ENCODE assay signal across 8 cellular contexts in the genomic region with DNA sequence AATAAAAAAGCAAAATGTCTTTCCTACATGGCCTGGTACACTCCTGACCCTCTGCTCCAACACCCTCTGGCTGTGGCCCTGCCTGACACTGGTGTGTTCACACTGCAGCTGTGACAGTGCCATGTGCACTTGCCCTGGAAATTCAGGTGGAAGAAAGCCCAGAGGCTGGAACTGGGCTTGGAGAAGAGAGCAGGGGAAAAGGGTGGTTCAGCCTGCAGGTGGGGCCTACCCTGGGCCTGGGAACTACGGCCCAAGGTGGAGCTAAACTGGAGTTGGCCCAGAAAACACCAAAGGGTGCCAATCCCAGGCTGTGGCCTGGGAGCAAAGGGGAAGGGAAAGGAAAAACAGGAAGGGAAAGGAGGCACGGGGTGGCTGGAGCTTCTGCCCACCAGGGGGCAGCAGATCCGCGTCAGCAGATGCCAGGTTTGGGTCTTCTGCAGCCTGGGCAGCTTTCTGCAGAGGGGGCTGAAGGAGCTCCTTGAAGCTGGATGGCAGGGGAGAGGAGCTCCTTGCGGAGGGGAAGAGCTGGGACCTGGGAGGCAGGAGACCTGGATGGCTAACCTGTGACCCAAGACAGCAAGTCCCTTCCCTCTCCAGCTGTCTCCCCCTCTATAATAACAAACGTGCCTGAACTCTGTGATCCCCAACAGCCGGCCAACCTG. TPM values are rescaled to one million over a fixed set of nuclear protein-coding genes. Genes with fewer than 3 reads are reported as not detected.
DNase-seq lines count a peak whose midpoint lies in the region; ATAC-seq, FAIRE-seq and TF ChIP-seq lines count a peak whose summit lies in the region.

No MANE protein-coding gene starts in this region.

- BruUV-seq in K562 (replicated peaks; lab: Mats Ljungman, UMichigan) = no TSS peak

- ATAC-seq in K562 = peak; percentile 82

- TF ChIP-seq CTCF in K562 (IDR thresholded peaks at IDR 0.05 in 2 of 3, conservative IDR thresholded peaks at IDR 0.05 in 1 of 3; ENCODE audit: insufficient read depth in 2 of 3, low read depth in 1 of 3, low read length in 3 of 3) = peak; percentile 95 to 97 (median 97)

- no peaks in the 10 kb centered on the region for H3K9me3 ChIP-seq in K562 (replicated peaks; ENCODE audit: control insufficient read depth, insufficient read depth, low read depth, low read length)
- no peaks in the 10 kb centered on the region for H3K9me3 ChIP-seq in iPS DF 6.9 (ENCODE audit: control insufficient read depth, insufficient read depth, low read length)
- no peaks in the 10 kb centered on the region for H3K9me3 ChIP-seq in small intestine (ENCODE audit: control insufficient read depth, low read depth)

- POLR2A ChIA-PET in K562 (lab: Yijun Ruan, JAX) = interaction anchor here (0.6 to 3.7 kb wide), 3 partner anchors 10 to 96 kb away, joined by 3 to 24 read pairs (median 8); partner anchors contain the start of gene CTCF

- in situ Hi-C loops in KBM-7 (cut with MboI; ENCODE audit: low pct_unique_long_range_greater_than_20kb, low sequenced_read_pairs) = loop anchor here (10.0 kb wide), 1 partner anchor 108 kb away; no protein-coding TSS in a partner anchor
- in situ Hi-C loops in K562 (cut with MboI) = no loop called here

- no peak overlapping the region for H3K27ac ChIP-seq in K562 (ENCODE audit: extremely low read depth, low read depth, low read length)
- H3K27ac ChIP-seq in iPS DF 6.9 (ENCODE audit: low read length) = no peak overlapping the region
- peak overlapping the region in 1 of 2 donors; percentile 39 for H3K27ac ChIP-seq in small intestine (ENCODE audit: low read depth in 1 of 2, low read length in 1 of 2)

- intact Hi-C loops in K562 (cut with micrococcal nuclease) = loop anchor here (1.0 kb wide), 1 partner anchor 97 kb away; no protein-coding TSS in a partner anchor

- H3K4me1 ChIP-seq in K562 (replicated peaks in 1 of 2; ENCODE audit: control insufficient read depth in 2 of 2, insufficient read depth in 2 of 2, low read length in 2 of 2) = peaks cover 0 to 25% of the 10 kb centered on the region in 2 experiments; a peak in 2 of 5 replicates
- H3K4me1 ChIP-seq in iPS DF 6.9 (ENCODE audit: control insufficient read depth, insufficient read depth, low read length) = no peaks in the 10 kb centered on the region
- H3K4me1 ChIP-seq in small intestine (ENCODE audit: control insufficient read depth in 2 of 2, insufficient read depth in 1 of 2, low read depth in 1 of 2, low read length in 1 of 2) = no peaks in the 10 kb centered on the region

- DNase-seq in NCI-H1436 (lab: John Stamatoyannopoulos, UW) = peak; percentile 82
- no peak for DNase-seq in NCI-H1436 treated with DMSO at 0.1 percent for 48 hours (lab: John Stamatoyannopoulos, UW)
- peak; percentile 92 for DNase-seq in KBM-7
- peak; percentile 75 for DNase-seq in T-helper 9 cell
- peak; percentile 77 to 81 (median 78) for DNase-seq in K562 (ENCODE audit: extremely low read depth in 1 of 4, low spot score in 3 of 4)
- DNase-seq in iPS DF 6.9 (ENCODE audit: low read depth, low spot score) = peak; percentile 84
- DNase-seq in small intestine = peak; percentile 85
- DNase-seq in occipital lobe (lab: John Stamatoyannopoulos, UW) = no peak

- H3K36me3 ChIP-seq in K562 (ENCODE audit: control insufficient read depth, insufficient read depth, low read length) (peaks cover 42% of the 10 kb centered on the region; the same call in 1 of the 3 replicates), iPS DF 6.9 (ENCODE audit: control insufficient read depth, insufficient read depth, low read length) (no peaks in the 10 kb centered on the region), small intestine (ENCODE audit: control insufficient read depth in 2 of 2, insufficient read depth in 2 of 2, low read length in 2 of 2) (no peaks in the 10 kb centered on the region)

- H4K20me1 ChIP-seq in K562 (replicated peaks; ENCODE audit: control insufficient read depth, insufficient read depth, low read length) = peaks cover 5% of the 10 kb centered on the region; the same call in 1 of the 2 replicates

- peak; percentile 90 for FAIRE-seq in K562 (lab: Jason Lieb, UNC)
- no peak for FAIRE-seq in small intestine (lab: Jason Lieb, UNC)

- whole genome bisulfite sequencing in K562 (ENCODE audit: insufficient coverage, low coverage, missing lambda C conversion rate) = 13% methylated on average over 6 of the region's 7 CpGs
- WGBS in iPS DF 6.9 (ENCODE audit: insufficient coverage, insufficient read length) = no CpG with 5 or more reads among the region's 7 CpGs
- WGBS in small intestine, 3 donors = 0 to 13% (median 12%) methylated on average over 7 of the region's 7 CpGs

- peak overlapping the region in 1 of 2 experiments; percentile 77; a peak in 2 of 4 replicates for H3K9ac ChIP-seq in K562 (ENCODE audit: insufficient read depth in 1 of 2, low read depth in 2 of 2, low read length in 2 of 2)

- no peak overlapping the region for H2AFZ ChIP-seq in K562 (ENCODE audit: low read depth, low read length)

- no peaks in the 10 kb centered on the region for H3K79me2 ChIP-seq in K562 (ENCODE audit: control insufficient read depth, insufficient read depth, low read length)

- H3K4me2 ChIP-seq in K562 (ENCODE audit: insufficient read depth, low read length) = no peak overlapping the region

- CTCF ChIA-PET in K562 (lab: Yijun Ruan, JAX; ENCODE audit: low intra/inter-chr PET ratio) = interaction anchor here (0.6 to 3.5 kb wide), 7 partner anchors 10 to 121 kb away, joined by 3 to 32 read pairs (median 3); partner anchors contain the start of genes CARMIL2 and CTCF

- H3K9me1 ChIP-seq in K562 (ENCODE audit: control insufficient read depth, insufficient read depth, low read length) = no peaks in the 10 kb centered on the region

- no peak for TF ChIP-seq EP300 in K562 (IDR thresholded peaks at IDR 0.05; ENCODE audit: low read length)

- no peaks in the 10 kb centered on the region for H3K27me3 ChIP-seq in K562 (ENCODE audit: control insufficient read depth in 2 of 2, insufficient read depth in 2 of 2, low read length in 2 of 2)
- no peaks in the 10 kb centered on the region for H3K27me3 ChIP-seq in iPS DF 6.9 (ENCODE audit: control insufficient read depth, insufficient read depth, low read length)
- no peaks in the 10 kb centered on the region for H3K27me3 ChIP-seq in small intestine (ENCODE audit: control insufficient read depth in 2 of 2, insufficient read depth in 2 of 2, low read length in 2 of 2)

- H3K4me3 ChIP-seq in K562 (no peak overlapping the region), iPS DF 6.9 (ENCODE audit: low read length) (no peak overlapping the region), small intestine (ENCODE audit: low read depth in 1 of 2, low read length in 2 of 2) (no peak overlapping the region)

- no peak for TF ChIP-seq POLR2A in K562 (conservative IDR thresholded peaks at IDR 0.05)

- TF ChIP-seq RAD21 in K562 (CRISPR knock-in tag; conservative IDR thresholded peaks at IDR 0.05 in 1 of 2, IDR thresholded peaks at IDR 0.05 in 1 of 2) = peak; percentile 74 to 92

TF ChIP-seq in K562, 482 proteins besides CTCF, POLR2A, EP300 and RAD21 (continues in another document):
- TF ChIP-seq CC2D1A (IDR thresholded peaks at IDR 0.05) = peak; percentile 81
- TF ChIP-seq RFX1 (IDR thresholded peaks at IDR 0.05) = no peak
- no peak for TF ChIP-seq HCFC1 (IDR thresholded peaks at IDR 0.05; ENCODE audit: low read depth, low read length)
- TF ChIP-seq POLR2AphosphoS5 (IDR thresholded peaks at IDR 0.05; ENCODE audit: control insufficient read depth, insufficient read depth, low read depth, low read length) = peak; percentile 48

RNA-seq across cellular contexts. Expression of gene CTCF, which starts 15.4 kb away (rescaled TPM):
- total RNA-seq in K562 (2011; cell fraction: chromatin; rRNA removed; ENCODE audit: low replicate concordance) = 41.2 and 61.0 TPM in 2 replicates
- total RNA-seq in K562 (2011; cell fraction: nucleolus; rRNA removed) = 26.5 and 26.8 TPM in 2 replicates
- total RNA-seq in K562 (2011; cell fraction: nucleoplasm; rRNA removed) = 34.7 and 46.6 TPM in 2 replicates
- 31.3 and 34.6 TPM in 2 replicates for total RNA-seq in K562 (2014; rRNA removed)
- total RNA-seq in K562 (2014; rRNA removed; fragmentation: Illumina TruSeq; extraction: Trizol) = 36.5 and 37.6 TPM in 2 replicates
- total RNA-seq in K562 (2015; rRNA removed; fragmentation: Illumina TruSeq; extraction: Trizol) = 45.1 and 49.2 TPM in 2 replicates
- total RNA-seq in K562 (2021) = 37.5 and 37.9 TPM in 2 replicates
- 21.0 and 33.9 TPM in 2 replicates for polyA plus RNA-seq in K562 (2011; rRNA removed)
- polyA plus RNA-seq in K562 (2011; cell fraction: cytosol; rRNA removed) = 17.2 and 19.3 TPM in 2 replicates
- polyA plus RNA-seq in K562 (2011; cell fraction: nucleus; rRNA removed) = 12.8 and 14.9 TPM in 2 replicates
- 27.6 and 33.5 TPM in 2 replicates for polyA plus RNA-seq in K562 (2012)
- polyA plus RNA-seq in K562 (2014; fragmentation: Illumina TruSeq; extraction: Trizol) = 41.0 and 47.1 TPM in 2 replicates
- 10 to 100 TPM in 1 of 2 experiments, 1 to 10 TPM in 1; 7.8 to 11.0 TPM for polyA plus RNA-seq in K562 (2014; fragmentation: Nextera tagmentation; extraction: Ambion mirVana)
- polyA plus RNA-seq in K562 (2014; rRNA removed) = 26.4 and 27.5 TPM in 2 replicates
- 34.2 and 51.3 TPM in 2 replicates for polyA minus RNA-seq in K562 (2011; rRNA and poly(A)+ RNA removed)
- polyA minus RNA-seq in K562 (2011; cell fraction: cytosol; rRNA and poly(A)+ RNA removed) = 21.9 and 28.2 TPM in 2 replicates
- 10.4 and 17.2 TPM in 2 replicates for polyA minus RNA-seq in K562 (2011; cell fraction: nucleus; rRNA and poly(A)+ RNA removed)
- polyA plus RNA-seq in small intestine = 10 to 100 TPM; 23.5 to 24.6 (median 23.7) TPM
- total RNA-seq in occipital lobe = 54.0 TPM

RNA-seq across cellular contexts. Expression of gene RIPOR1, which starts 18.3 kb away (rescaled TPM):
- 26.1 and 49.9 TPM in 2 replicates for total RNA-seq in K562 (2011; cell fraction: chromatin; rRNA removed; ENCODE audit: low replicate concordance)
- 21.0 and 27.9 TPM in 2 replicates for total RNA-seq in K562 (2011; cell fraction: nucleolus; rRNA removed)
- total RNA-seq in K562 (2011; cell fraction: nucleoplasm; rRNA removed) = 23.4 and 27.7 TPM in 2 replicates
- total RNA-seq in K562 (2014; rRNA removed) (3.5 and 7.9 TPM in 2 replicates), K562 (2014; rRNA removed; fragmentation: Illumina TruSeq; extraction: Trizol) (1.2 and 1.4 TPM in 2 replicates), K562 (2015; rRNA removed; fragmentation: Illumina TruSeq; extraction: Trizol) (3.0 and 3.1 TPM in 2 replicates), K562 (2021) (25.4 and 31.1 TPM in 2 replicates), occipital lobe (26.2 TPM)
- polyA plus RNA-seq in K562 (2011; rRNA removed) (2.2 and 6.3 TPM in 2 replicates), K562 (2014; fragmentation: Illumina TruSeq; extraction: Trizol) (10.0 and 14.1 TPM in 2 replicates), K562 (2014; fragmentation: Nextera tagmentation; extraction: Ambion mirVana) (under 1 TPM; 0.36 to 0.37 TPM), K562 (2014; rRNA removed) (7.2 and 9.2 TPM in 2 replicates), small intestine (10 to 100 TPM in 2 of 3 donors, 1 to 10 TPM in 1; 2.9 to 19.1 (median 11.3) TPM)
- polyA plus RNA-seq in K562 (2011; cell fraction: cytosol; rRNA removed) = 1.4 and 2.4 TPM in 2 replicates
- polyA plus RNA-seq in K562 (2011; cell fraction: nucleus; rRNA removed) = 19.6 and 20.6 TPM in 2 replicates
- 14.5 and 15.2 TPM in 2 replicates for polyA plus RNA-seq in K562 (2012)
- 4.9 and 6.9 TPM in 2 replicates for polyA minus RNA-seq in K562 (2011; rRNA and poly(A)+ RNA removed)
- 8.8 and 31.9 TPM in 2 replicates for polyA minus RNA-seq in K562 (2011; cell fraction: cytosol; rRNA and poly(A)+ RNA removed)
- polyA minus RNA-seq in K562 (2011; cell fraction: nucleus; rRNA and poly(A)+ RNA removed) = 7.0 and 19.2 TPM in 2 replicates

Comparison
In these comparisons a context has a peak if more than half of its experiments do, and no peak if none do; other contexts are left out.
1. DNase-seq: peak in NCI-H1436 (single experiment), KBM-7 (single experiment), T-helper 9 cell (single experiment), K562 (4 of 4), iPS DF 6.9 (single experiment) and small intestine (single experiment); none in NCI-H1436 treated with DMSO at 0.1 percent for 48 hours (single experiment) and occipital lobe (single experiment).